In the genomic region with DNA sequence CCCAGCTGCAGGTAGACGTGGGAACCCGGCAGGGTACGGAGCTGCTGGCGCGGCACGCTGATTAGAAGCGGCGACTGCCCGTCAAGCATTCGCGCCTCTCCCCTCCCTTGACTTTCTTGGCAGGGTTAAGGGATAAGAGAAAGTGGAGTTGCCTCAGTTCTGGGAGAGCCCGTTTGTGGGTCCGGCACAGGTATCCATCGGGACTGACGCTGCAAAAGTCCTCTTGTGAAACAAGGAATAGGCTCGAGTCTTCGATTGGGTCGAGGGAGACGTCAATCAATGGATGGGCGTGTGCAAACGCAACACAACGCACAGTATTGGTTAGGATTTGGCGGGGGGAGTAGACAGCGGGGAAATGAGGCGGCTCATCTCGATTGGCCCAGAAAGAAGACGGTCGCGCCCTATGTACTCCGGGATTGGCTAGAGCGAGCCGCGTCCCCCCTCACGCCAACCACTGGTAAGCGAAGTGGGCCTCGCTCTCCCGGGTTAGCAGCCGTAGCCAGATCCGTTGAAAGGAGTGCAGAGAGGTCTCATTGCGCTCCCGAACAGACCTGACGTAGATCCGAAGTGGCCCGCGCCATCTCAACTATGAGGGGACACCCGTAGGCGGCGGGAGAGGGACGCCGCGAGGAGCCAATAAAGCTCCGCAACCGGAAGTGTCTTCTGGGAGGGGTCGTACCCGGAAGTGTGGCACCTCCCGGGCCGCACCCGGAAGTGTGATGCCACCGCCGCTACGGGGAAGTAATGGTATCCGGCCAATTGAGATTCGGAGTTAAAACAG, we compare ENCODE assay signal across 8 cellular contexts. TPM values are rescaled to one million over a fixed set of nuclear protein-coding genes. Genes with fewer than 3 reads are reported as not detected.
DNase-seq lines count a peak whose midpoint lies in the region; ATAC-seq, FAIRE-seq and TF ChIP-seq lines count a peak whose summit lies in the region.

A gene (plus strand): TSS at position 713 of the 781 bp plus-strand sequence. CDS start 296 bp downstream, outside the sequence.

- no peak for TF ChIP-seq CTCF in astrocyte of the cerebellum (IDR thresholded peaks at IDR 0.05; ENCODE audit: low read depth, low read length, missing control alignments)

- no peaks in the 10 kb centered on the region for H3K9me3 ChIP-seq in aorta (ENCODE audit: control insufficient read depth, low read length)

- peak within 1 kb of the TSS; percentile 99 for H3K27ac ChIP-seq in rectal smooth muscle tissue (ENCODE audit: low read depth, low read length)
- H3K27ac ChIP-seq in aorta (ENCODE audit: low read depth in 1 of 2, low read length in 2 of 2) = peak within 1 kb of the TSS; percentile 90 to 99

- ATAC-seq in HG02981 (IDR thresholded peaks at IDR 0.05; ENCODE audit: unreplicated experiment) (peak; percentile 96), aorta (ENCODE audit: low FRiP score) (peak; percentile 99)

- DNase-seq in GM18507 (ENCODE audit: extremely low spot score, insufficient read length, low read depth) (peak; percentile 91), NCI-H2029 treated with DMSO at 0.1 percent for 48 hours (lab: John Stamatoyannopoulos, UW) (peak; percentile 80), T-helper 9 cell (peak; percentile 87), astrocyte of the cerebellum (ENCODE audit: low read depth) (peak; percentile 97), hepatic stellate cell (ENCODE audit: low spot score) (peak; percentile 99), aorta (peak; percentile 97 to 99)

- intact Hi-C loops in aorta (cut with DNase I) = no loop called here

- WGBS in aorta, 2 donors = 0% methylated on average over 63 of the region's 63 CpGs

- H3K4me1 ChIP-seq in rectal smooth muscle tissue (ENCODE audit: control insufficient read depth, insufficient read depth, low read length) (peaks cover 5% of the 10 kb centered on the region), aorta (ENCODE audit: control insufficient read depth in 1 of 2, insufficient read depth in 2 of 2, low read length in 2 of 2) (no peaks in the 10 kb centered on the region)

- in situ Hi-C loops in astrocyte of the cerebellum (cut with HindIII; ENCODE audit: low sequenced_read_pairs) = no loop called here

- H3K9ac ChIP-seq in rectal smooth muscle tissue (ENCODE audit: low read length) = peak within 1 kb of the TSS; percentile 95

- H3K4me3 ChIP-seq in astrocyte of the cerebellum (ENCODE audit: low read depth, low read length) = peak within 1 kb of the TSS; percentile 94
- H3K4me3 ChIP-seq in rectal smooth muscle tissue (ENCODE audit: low read length) = peak within 1 kb of the TSS; percentile 99
- H3K4me3 ChIP-seq in aorta (ENCODE audit: low read length in 2 of 2) = peak within 1 kb of the TSS; percentile 61 to 86

- FAIRE-seq in GM18507 (lab: Jason Lieb, UNC) = peak; percentile 99

- H3K27me3 ChIP-seq in rectal smooth muscle tissue (ENCODE audit: control insufficient read depth, insufficient read depth, low read length) (no peaks in the 10 kb centered on the region), aorta (ENCODE audit: control insufficient read depth in 1 of 2, insufficient read depth in 2 of 2, low read length in 1 of 2) (no peaks in the 10 kb centered on the region)

- peaks cover 16% of the 10 kb centered on the region for H3K36me3 ChIP-seq in rectal smooth muscle tissue (ENCODE audit: control insufficient read depth, insufficient read depth, low read length)
- peaks cover 0 to 10% of the 10 kb centered on the region in 2 donors for H3K36me3 ChIP-seq in aorta (ENCODE audit: control insufficient read depth in 1 of 2, insufficient read depth in 2 of 2, low read length in 1 of 2)

RNA-seq across cellular contexts. Expression of the gene that starts here (rescaled TPM):
- 10 to 100 TPM; 46.7 to 47.1 TPM for total RNA-seq in aorta
- polyA plus RNA-seq in aorta = 10 to 100 TPM; 10.6 to 21.3 TPM

Comparison
In these comparisons a context has a peak if more than half of its experiments do, and no peak if none do; other contexts are left out.
1. Peak in every context shown above with its lines: DNase-seq, ATAC-seq, H3K4me3 ChIP-seq and H3K27ac ChIP-seq.